In genomic region chr19:11905928-11906327, GRCh38 we compare ENCODE assay signal across 19 cellular contexts. TPM values are rescaled to one million over a fixed set of nuclear protein-coding genes. Genes with fewer than 3 reads are reported as not detected.
DNase-seq lines count a peak whose midpoint lies in the region; FAIRE-seq and TF ChIP-seq lines count a peak whose summit lies in the region.
"Had no signal": no experiment of that assay in that cellular context is flagged by ENCODE, and none has a peak within 500 bp of the region (broad histone marks: within the 10 kb centered on the region; RNA-seq: fewer than 3 reads in every experiment).

No MANE protein-coding gene starts in this region.

- DNase-seq in mesendoderm (no peak), smooth muscle cell (lab: John Stamatoyannopoulos, UW; ENCODE audit: unreplicated experiment) (no peak), H54 (ENCODE audit: insufficient read length, low spot score) (no peak)
- DNase-seq in stimulated activated CD4-positive, alpha-beta T cell treated with anti-CD3 and anti-CD28 coated beads, Interleukin-1b, Interleukin-23, amount 100 ng/mL, for 48 hours, result no peak
- no peak for DNase-seq in activated T-cell treated with anti-CD3 and anti-CD28 coated beads, Interleukin-2, amount 50 U/mL, for 1 hour
- no peak for DNase-seq in activated CD4-positive, CD25-positive, alpha-beta regulatory T cell (lab: John Stamatoyannopoulos, UW)
- DNase-seq: DMS53; KBM-7; NCI-H1436; NCI-H2029; NCI-H2171; NCI-H446 treated with DMSO at 0.1 percent for 48 hours; NK-92 treated with Interleukin-12 subunit alpha and Interleukin-12 subunit beta, amount 100 ng/mL, for 24 hours had no signal

- no peak overlapping the region for H4K5ac ChIP-seq in mesendoderm (ENCODE audit: low read length)

- CTCF ChIA-PET in HEK293 (lab: Yijun Ruan, JAX), result no interaction called here

- H4K8ac ChIP-seq in mesendoderm (ENCODE audit: low read depth, low read length), result no peak overlapping the region

- no peak for FAIRE-seq in H54 (lab: Jason Lieb, UNC)
- FAIRE-seq: GM19239, HTR-8/SVneo had no signal

- no peaks in the 10 kb centered on the region for H4K20me1 ChIP-seq in smooth muscle cell (ENCODE audit: low read depth)

- WGBS in mesendoderm (ENCODE audit: extremely low coverage, insufficient coverage, low lambda C conversion rate), result no CpG with 5 or more reads among the region's 3 CpGs
- WGBS in smooth muscle cell (ENCODE audit: low lambda C conversion rate), result 99% methylated on average over 3 of the region's 3 CpGs

- no peak overlapping the region for H3K4ac ChIP-seq in mesendoderm (ENCODE audit: low read depth, low read length)

- H3K4me1 ChIP-seq in HEK293 (ENCODE audit: control insufficient read depth, insufficient read depth, low read length) (no peaks in the 10 kb centered on the region), duodenal mucosa (ENCODE audit: control insufficient read depth in 1 of 2, insufficient read depth in 2 of 2, low read length in 2 of 2) (no peaks in the 10 kb centered on the region), mesendoderm (ENCODE audit: control insufficient read depth, low read depth, low read length) (no peaks in the 10 kb centered on the region), smooth muscle cell (ENCODE audit: low read depth) (no peaks in the 10 kb centered on the region)
- H3K4me1 ChIP-seq: HAP-1 had no signal

- H2BK15ac ChIP-seq in mesendoderm (replicated peaks; ENCODE audit: low read depth), result no peak overlapping the region

- TF ChIP-seq CTCF in HEK293 (tag by site-specific recombination; IDR thresholded peaks at IDR 0.05) (no peak), smooth muscle cell (IDR thresholded peaks at IDR 0.05; ENCODE audit: borderline replicate concordance, insufficient read depth, poor library complexity, severe bottlenecking) (no peak)

- H3K4me3 ChIP-seq in HEK293 (ENCODE audit: low read depth, low read length) (no peak overlapping the region), duodenal mucosa (ENCODE audit: low read depth in 1 of 2, low read length in 2 of 2) (peak overlapping the region; percentile 13 to 50), mesendoderm (ENCODE audit: low read length) (peak overlapping the region; percentile 40), smooth muscle cell (peak overlapping the region; percentile 26)
- H3K4me3 ChIP-seq: HAP-1 had no signal

- H3K23ac ChIP-seq in mesendoderm (ENCODE audit: low read length), result no peak overlapping the region

- no peak overlapping the region for H2AK5ac ChIP-seq in mesendoderm (ENCODE audit: low read length)

- no peaks in the 10 kb centered on the region for H3K9me3 ChIP-seq in HEK293 (ENCODE audit: control insufficient read depth, insufficient read depth, low read depth, low read length)
- peaks cover 40 to 57% of the 10 kb centered on the region in 2 donors for H3K9me3 ChIP-seq in duodenal mucosa (ENCODE audit: control insufficient read depth in 1 of 2, low read length in 2 of 2)
- H3K9me3 ChIP-seq in smooth muscle cell (replicated peaks; ENCODE audit: low read depth), result peaks cover 59% of the 10 kb centered on the region

- POLR2A ChIA-PET in HEK293 (lab: Yijun Ruan, JAX), result no interaction called here

- H2BK5ac ChIP-seq in mesendoderm (ENCODE audit: low read length), result no peak overlapping the region

- H3K36me3 ChIP-seq in HEK293 (ENCODE audit: control insufficient read depth in 2 of 2, insufficient read depth in 1 of 2, low read length in 2 of 2), result peaks cover 0 to 5% of the 10 kb centered on the region in 2 experiments; a peak in 1 of 3 replicates
- H3K36me3 ChIP-seq in duodenal mucosa (ENCODE audit: control insufficient read depth in 1 of 2, insufficient read depth in 2 of 2, low read length in 2 of 2), result peaks cover 25 to 32% of the 10 kb centered on the region in 2 donors
- H3K36me3 ChIP-seq in mesendoderm (ENCODE audit: control insufficient read depth, insufficient read depth, low read length), result peaks cover 9% of the 10 kb centered on the region
- peaks cover 49% of the 10 kb centered on the region for H3K36me3 ChIP-seq in smooth muscle cell (ENCODE audit: low read depth)
- H3K36me3 ChIP-seq: HAP-1 had no signal

- H3F3A ChIP-seq in smooth muscle cell (ENCODE audit: low read depth), result peaks cover 12% of the 10 kb centered on the region

- H2BK120ac ChIP-seq in mesendoderm (ENCODE audit: low read depth, low read length), result no peak overlapping the region

- no peak for TF ChIP-seq POLR2A in H54 (IDR thresholded peaks at IDR 0.05; ENCODE audit: low read depth, low read length)

- no peaks in the 10 kb centered on the region for H3K79me2 ChIP-seq in mesendoderm (ENCODE audit: control insufficient read depth, insufficient read depth, low read length)
- H3K79me2 ChIP-seq in smooth muscle cell (ENCODE audit: low read depth), result peaks cover 6% of the 10 kb centered on the region

- H3K27ac ChIP-seq in HEK293 (ENCODE audit: extremely low read depth, low read depth, low read length), result no peak overlapping the region
- no peak overlapping the region for H3K27ac ChIP-seq in duodenal mucosa (ENCODE audit: low read depth, low read length)
- H3K27ac ChIP-seq in mesendoderm (ENCODE audit: low read depth, low read length), result no peak overlapping the region
- no peak overlapping the region for H3K27ac ChIP-seq in smooth muscle cell (ENCODE audit: low read depth)
- H3K27ac ChIP-seq: HL-60 had no signal

- H3K9ac ChIP-seq in duodenal mucosa (ENCODE audit: low read depth in 1 of 2, low read length in 2 of 2) (no peak overlapping the region), mesendoderm (ENCODE audit: low read length) (no peak overlapping the region), smooth muscle cell (ENCODE audit: low read depth) (no peak overlapping the region)

- H3K56ac ChIP-seq in mesendoderm (ENCODE audit: low read length), result no peak overlapping the region

- H3K27me3 ChIP-seq in duodenal mucosa (ENCODE audit: control insufficient read depth in 1 of 2, insufficient read depth in 2 of 2, low read length in 2 of 2), result no peaks in the 10 kb centered on the region
- no peaks in the 10 kb centered on the region for H3K27me3 ChIP-seq in mesendoderm (ENCODE audit: insufficient read depth, low read length, poor library complexity)
- H3K27me3 ChIP-seq in smooth muscle cell (ENCODE audit: low read depth), result no peaks in the 10 kb centered on the region

- H2AFZ ChIP-seq in smooth muscle cell (ENCODE audit: low read depth), result no peak overlapping the region

- no peak overlapping the region for H3K4me2 ChIP-seq in mesendoderm (ENCODE audit: low read length)
- H3K4me2 ChIP-seq in smooth muscle cell, result no peak overlapping the region

- H3K18ac ChIP-seq in mesendoderm (ENCODE audit: low read length), result no peak overlapping the region

- no peaks in the 10 kb centered on the region for H3K79me1 ChIP-seq in mesendoderm (ENCODE audit: low read length)

TF ChIP-seq in HEK293, 187 proteins besides CTCF, POLR2A, EP300 and RAD21:
- TF ChIP-seq SETDB1 (IDR thresholded peaks at IDR 0.05; ENCODE audit: insufficient read length, low read length) (peak; percentile 94), ZNF114 (tag by site-specific recombination; IDR thresholded peaks at IDR 0.05) (no peak), ZNF394 (tag by site-specific recombination; IDR thresholded peaks at IDR 0.05; ENCODE audit: borderline replicate concordance) (no peak)

RNA-seq across cellular contexts. Expression of gene ZNF69, which starts 18.3 kb away (rescaled TPM):
- 6.7 TPM for polyA plus RNA-seq in mesendoderm (2013, experiment 1 of 2)
- 6.6 TPM for polyA plus RNA-seq in mesendoderm (2013, experiment 2 of 2)
- 8.8 and 15.1 TPM in 2 replicates for total RNA-seq in smooth muscle cell
- polyA plus RNA-seq in smooth muscle cell, result 4.6 and 8.2 TPM in 2 replicates

RNA-seq across cellular contexts. Expression of gene ZNF700, which starts 19.0 kb away (rescaled TPM):
- polyA plus RNA-seq in mesendoderm (2013, experiment 1 of 2), result 3.5 TPM
- 3.5 TPM for polyA plus RNA-seq in mesendoderm (2013, experiment 2 of 2)
- 8.3 and 10.4 TPM in 2 replicates for total RNA-seq in smooth muscle cell
- 1.2 and 1.3 TPM in 2 replicates for polyA plus RNA-seq in smooth muscle cell

RNA-seq across cellular contexts. Expression of gene ZNF439, which starts 57.4 kb away (rescaled TPM):
- polyA plus RNA-seq in mesendoderm (2013, experiment 1 of 2), result 0.24 TPM
- polyA plus RNA-seq in mesendoderm (2013, experiment 2 of 2), result 0.17 TPM
- total RNA-seq in smooth muscle cell, result 1.9 and 2.6 TPM in 2 replicates
- 1.4 and 3.2 TPM in 2 replicates for polyA plus RNA-seq in smooth muscle cell

RNA-seq across cellular contexts. Expression of gene ZNF763, which starts 58.9 kb away (rescaled TPM):
- polyA plus RNA-seq in mesendoderm (2013, experiment 1 of 2), result 0.52 TPM
- 0.59 TPM for polyA plus RNA-seq in mesendoderm (2013, experiment 2 of 2)
- total RNA-seq in smooth muscle cell, result 1.2 and 1.6 TPM in 2 replicates
- 0.53 and 0.73 TPM in 2 replicates for polyA plus RNA-seq in smooth muscle cell
